ENCODE assay signal across 25 cellular contexts in genomic region chr21:37845535-37845934, GRCh38.
DNase-seq lines count a peak whose midpoint lies in the region; ATAC-seq and TF ChIP-seq lines count a peak whose summit lies in the region.
"Had no signal": no experiment of that assay in that cellular context is flagged by ENCODE, and none has a peak within 500 bp of the region (broad histone marks: within the 10 kb centered on the region; RNA-seq: fewer than 3 reads in every experiment).

No MANE protein-coding gene starts in this region.

- no peak overlapping the region for H3K4me3 Mint-ChIP-seq in CD8-positive, alpha-beta T cell
- H3K4me3 Mint-ChIP-seq: CD4-positive, CD25-positive, alpha-beta regulatory T cell; memory B cell; stimulated activated naive CD8-positive, alpha-beta T cell treated with anti-CD3 and anti-CD28 coated beads, Interleukin-15, Interleukin-2, amounts not matched to agents 100 ng/mL and 50 ng/mL, for 24 hours; T-helper 2 cell treated with Interferon-gamma antibody and Interleukin-4, amounts not matched to agents 5 μg/mL and 100 μg/mL, for 36 hours had no signal

- peaks cover 28% of the 10 kb centered on the region for H3K27me3 Mint-ChIP-seq in CD8-positive, alpha-beta T cell (ENCODE audit: low read depth)

- no peaks in the 10 kb centered on the region for H3K9me3 Mint-ChIP-seq in CD8-positive, alpha-beta T cell
- H3K9me3 Mint-ChIP-seq: stimulated activated naive CD8-positive, alpha-beta T cell treated with anti-CD3 and anti-CD28 coated beads, Interleukin-15, Interleukin-2, amounts not matched to agents 100 ng/mL and 50 ng/mL, for 24 hours; T-helper 2 cell treated with Interferon-gamma antibody and Interleukin-4, amounts not matched to agents 5 μg/mL and 100 μg/mL, for 36 hours had no signal

- H3K4me3 ChIP-seq in esophagus muscularis mucosa = no peak overlapping the region
- no peak overlapping the region for H3K4me3 ChIP-seq in CD8-positive, alpha-beta T cell (ENCODE audit: low read depth, low read length)
- H3K4me3 ChIP-seq in heart left ventricle = no peak overlapping the region
- H3K4me3 ChIP-seq: heart right ventricle, K562, PC-9, psoas muscle, vagina had no signal

- intact Hi-C loops in esophagus muscularis mucosa (cut with DNase I) (no loop called here), heart left ventricle (cut with DNase I) (no loop called here)
- intact Hi-C loops in CD8-positive, alpha-beta T cell (cut with DNase I, micrococcal nuclease) = no loop called here

- no peak for TF ChIP-seq POLR2A in esophagus muscularis mucosa (IDR thresholded peaks at IDR 0.05; ENCODE audit: low read depth)
- no peak for TF ChIP-seq POLR2A in heart left ventricle (IDR thresholded peaks at IDR 0.05)

- no peaks in the 10 kb centered on the region for H3K4me1 Mint-ChIP-seq in CD8-positive, alpha-beta T cell (ENCODE audit: low read depth)
- H3K4me1 Mint-ChIP-seq: CD4-positive, CD25-positive, alpha-beta regulatory T cell; memory B cell had no signal

- no peaks in the 10 kb centered on the region for H3K36me3 Mint-ChIP-seq in CD8-positive, alpha-beta T cell
- H3K36me3 Mint-ChIP-seq: activated naive CD4-positive, alpha-beta T cell treated with anti-CD3 and anti-CD28 coated beads, Interleukin-2, amount 50 U/mL, for 72 hours; CD4-positive, CD25-positive, alpha-beta regulatory T cell had no signal

- H3K4me1 ChIP-seq in esophagus muscularis mucosa = no peaks in the 10 kb centered on the region
- no peaks in the 10 kb centered on the region for H3K4me1 ChIP-seq in CD8-positive, alpha-beta T cell (ENCODE audit: insufficient read depth, low read length)
- no peaks in the 10 kb centered on the region for H3K4me1 ChIP-seq in heart left ventricle
- H3K4me1 ChIP-seq: heart right ventricle, psoas muscle, vagina had no signal

- TF ChIP-seq CTCF in esophagus muscularis mucosa (IDR thresholded peaks at IDR 0.05) = no peak
- no peak for TF ChIP-seq CTCF in CD8-positive, alpha-beta T cell (IDR thresholded peaks at IDR 0.05)
- no peak for TF ChIP-seq CTCF in heart left ventricle (IDR thresholded peaks at IDR 0.05)

- CTCF ChIA-PET in CD8-positive, alpha-beta T cell (lab: Charles Lee) = no interaction called here

- POLR2A ChIA-PET in CD8-positive, alpha-beta T cell (lab: Charles Lee) = no interaction called here

- DNase-seq in NCI-H1105 (lab: John Stamatoyannopoulos, UW) (peak; percentile 56), NCI-H1105 treated with DMSO at 0.1 percent for 48 hours (lab: John Stamatoyannopoulos, UW) (no peak), NCI-H2081 treated with DMSO at 0.1 percent for 48 hours (lab: John Stamatoyannopoulos, UW) (peak; percentile 35), esophagus muscularis mucosa (ENCODE audit: extremely low spot score) (peak; percentile 80), renal cortical epithelial cell (ENCODE audit: low read depth) (peak; percentile 38), NCI-H446 (lab: John Stamatoyannopoulos, UW) (no peak), heart left ventricle (no peak)
- no peak for DNase-seq in CD8-positive, alpha-beta T cell
- DNase-seq: activated CD4-positive, alpha-beta T cell treated with anti-CD3 and anti-CD28 coated beads for 4 hours; activated T-cell treated with anti-CD3 and anti-CD28 coated beads for 4 hours; CD4-positive, CD25-positive, alpha-beta regulatory T cell; DMS53; effector CD8-positive, alpha-beta T cell; heart right ventricle; PC-9; psoas muscle had no signal

- H3K36me3 ChIP-seq in esophagus muscularis mucosa (no peaks in the 10 kb centered on the region), heart left ventricle (no peaks in the 10 kb centered on the region)
- H3K36me3 ChIP-seq in CD8-positive, alpha-beta T cell (ENCODE audit: insufficient read depth, low read length) = no peaks in the 10 kb centered on the region
- H3K36me3 ChIP-seq: heart right ventricle, neutrophil, vagina had no signal

- no peak for ATAC-seq in CD8-positive, alpha-beta T cell
- no peak for ATAC-seq in heart left ventricle
- ATAC-seq: activated naive CD4-positive, alpha-beta T cell treated with anti-CD3 and anti-CD28 coated beads, Interleukin-2, amount 50 U/mL, for 72 hours; heart right ventricle; K562; psoas muscle; Right ventricle myocardium inferior had no signal

- no peak overlapping the region for H3K27ac ChIP-seq in esophagus muscularis mucosa (replicated peaks in 1 of 4)
- H3K27ac ChIP-seq in CD8-positive, alpha-beta T cell (ENCODE audit: low read depth, low read length) = no peak overlapping the region
- no peak overlapping the region for H3K27ac ChIP-seq in heart left ventricle
- H3K27ac ChIP-seq: epithelial cell of prostate, heart right ventricle, neutrophil, PC-9, psoas muscle, vagina had no signal

- H3K27me3 ChIP-seq in esophagus muscularis mucosa (peaks cover 0 to 14% (median 0%) of the 10 kb centered on the region in 4 donors), heart left ventricle (peaks cover 0 to 5% (median 0%) of the 10 kb centered on the region in 9 donors)
- H3K27me3 ChIP-seq in CD8-positive, alpha-beta T cell (ENCODE audit: insufficient read depth, low read length) = no peaks in the 10 kb centered on the region
- H3K27me3 ChIP-seq: neutrophil, vagina had no signal

- TF ChIP-seq EP300 in esophagus muscularis mucosa (IDR thresholded peaks at IDR 0.05) = no peak

- no peaks in the 10 kb centered on the region for H3K9me3 ChIP-seq in esophagus muscularis mucosa
- no peaks in the 10 kb centered on the region for H3K9me3 ChIP-seq in CD8-positive, alpha-beta T cell (ENCODE audit: low read length)
- peaks cover 0 to 9% (median 0%) of the 10 kb centered on the region in 12 donors for H3K9me3 ChIP-seq in heart left ventricle
- H3K9me3 ChIP-seq: neutrophil, psoas muscle, vagina had no signal

- 35% methylated on average over 3 of the region's 3 CpGs for WGBS in esophagus muscularis mucosa
- WGBS in heart left ventricle, 4 donors = 47 to 57% (median 50%) methylated on average over 3 of the region's 3 CpGs

- H3K27ac Mint-ChIP-seq in CD8-positive, alpha-beta T cell = no peak overlapping the region
- H3K27ac Mint-ChIP-seq: CD4-positive, CD25-positive, alpha-beta regulatory T cell; memory B cell; stimulated activated naive CD8-positive, alpha-beta T cell treated with anti-CD3 and anti-CD28 coated beads, Interleukin-15, Interleukin-2, amounts not matched to agents 100 ng/mL and 50 ng/mL, for 24 hours; T-helper 2 cell treated with Interferon-gamma antibody and Interleukin-4, amounts not matched to agents 5 μg/mL and 100 μg/mL, for 36 hours had no signal

Comparison
In these comparisons a context has a peak if more than half of its experiments do, and no peak if none do; other contexts are left out.
1. DNase-seq: peak in NCI-H1105 (single experiment), NCI-H2081 treated with DMSO at 0.1 percent for 48 hours (single experiment), esophagus muscularis mucosa (single experiment) and renal cortical epithelial cell (single experiment); none in NCI-H1105 treated with DMSO at 0.1 percent for 48 hours (single experiment), CD8-positive, alpha-beta T cell (0 of 7), NCI-H446 (0 of 2) and heart left ventricle (0 of 5).